ENCODE assay signal across 31 cellular contexts in the genomic region with DNA sequence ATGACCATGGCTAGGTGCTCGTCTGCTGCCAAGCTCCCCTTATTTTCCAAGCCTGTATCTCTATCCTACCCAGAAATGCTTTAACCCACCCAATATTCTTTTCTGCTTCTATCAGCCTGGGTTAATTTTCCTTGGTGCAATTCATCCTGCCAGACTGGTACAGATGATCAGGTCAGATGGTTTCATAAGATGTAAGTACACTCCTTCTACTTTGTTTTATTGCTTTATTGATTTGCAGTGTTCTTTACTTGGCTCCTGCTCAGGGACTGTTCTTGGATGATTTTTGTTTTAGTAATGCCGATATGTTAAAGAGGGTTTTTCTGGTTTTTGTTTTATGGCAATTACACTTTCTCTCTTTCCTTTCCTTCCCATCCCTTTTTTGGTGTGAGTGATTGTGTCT.
"Had no signal": no experiment of that assay in that cellular context is flagged by ENCODE, and none has a peak within 500 bp of the region (broad histone marks: within the 10 kb centered on the region; RNA-seq: fewer than 3 reads in every experiment).

No MANE protein-coding gene starts in this region.

- H3K36me3 ChIP-seq: breast epithelium, gastrocnemius medialis, neutrophil, ovary, prostate gland, suprapubic skin, tibial artery, uterus had no signal

- ATAC-seq: activated CD4-positive, CD25-positive, alpha-beta regulatory T cell treated with anti-CD3 and anti-CD28 coated beads, Interleukin-2, amount 50 U/mL, for 24 hours; activated T-helper 17 cell treated with anti-CD3 and anti-CD28 coated beads, Interleukin-2, amount 50 U/mL, for 72 hours; gastrocnemius medialis; left ventricle myocardium superior; naive thymus-derived CD8-positive, alpha-beta T cell; sciatic nerve; stimulated activated memory B cell treated with anti-CD40 and anti-IgM and Interleukin-4, amounts not matched to agents 10 μg/mL and 1 μg/mL and 100 μg/mL, for 72 hours; stimulated activated naive CD8-positive, alpha-beta T cell treated with anti-CD3 and anti-CD28 coated beads, Interleukin-15, amount 100 ng/mL, for 72 hours had no signal

- H3K27me3 ChIP-seq: breast epithelium, gastrocnemius medialis, ovary, tibial artery, uterus had no signal

- DNase-seq: activated CD4-positive, alpha-beta memory T cell treated with anti-CD3 and anti-CD28 coated beads, Interleukin-2, amount 10 ng/mL, durations not matched to agents 7 days and 5 days; activated CD8-positive, alpha-beta memory T cell treated with anti-CD3 and anti-CD28 coated beads, Interleukin-2, amount 50 U/mL, for 48 hours; activated gamma-delta T cell treated with Interleukin-2 at 50 U/mL for 16 hours; activated naive CD4-positive, alpha-beta T cell treated with anti-CD3 and anti-CD28 coated beads, Interleukin-2, amount 50 U/mL, for 16 hours; activated T-cell treated with anti-CD3 and anti-CD28 coated beads, Interleukin-2, amount 50 U/mL, for 24 hours; amniotic stem cell; effector CD8-positive, alpha-beta T cell; gastrocnemius medialis; glutamatergic neuron; islet precursor cell; left ventricle myocardium superior; naive thymus-derived CD8-positive, alpha-beta T cell; ovary; retina; stimulated activated CD4-positive, alpha-beta T cell treated with anti-CD3 and anti-CD28 coated beads, Interleukin-1b, Interleukin-23, amount 100 ng/mL, for 48 hours; stimulated activated CD4-positive, alpha-beta T cell treated with anti-CD3 and anti-CD28 coated beads, Interleukin-4, amount 100 ng/mL, for 4 hours; stimulated activated CD8-positive, alpha-beta memory T cell treated with anti-CD3 and anti-CD28 coated beads, Interleukin-4, amount 100 ng/mL, for 48 hours; stimulated activated naive CD8-positive, alpha-beta T cell treated with anti-CD3 and anti-CD28 coated beads, Interleukin-15, amount 100 ng/mL, for 72 hours; tibial artery; uterus had no signal

- H3K27ac Mint-ChIP-seq: activated CD4-positive, alpha-beta memory T cell treated with anti-CD3 and anti-CD28 coated beads, Interleukin-2, amount 10 ng/mL, durations not matched to agents 7 days and 5 days; activated CD4-positive, alpha-beta T cell treated with anti-CD3 and anti-CD28 coated beads, Interleukin-2, amount 10 ng/mL, durations not matched to agents 24 days and 14 days; activated T-cell treated with anti-CD3 and anti-CD28 coated beads, Interleukin-2, amount 50 U/mL, for 24 hours; activated T-helper 17 cell treated with anti-CD3 and anti-CD28 coated beads, Interleukin-2, amount 50 U/mL, for 72 hours; naive thymus-derived CD8-positive, alpha-beta T cell; stimulated activated memory B cell treated with anti-CD40 and anti-IgM and Interleukin-4, amounts not matched to agents 10 μg/mL and 1 μg/mL and 100 μg/mL, for 72 hours; stimulated activated naive CD8-positive, alpha-beta T cell treated with anti-CD3 and anti-CD28 coated beads, Interleukin-15, amount 100 ng/mL, for 72 hours had no signal

- H3K36me3 Mint-ChIP-seq: naive thymus-derived CD8-positive, alpha-beta T cell; stimulated activated memory B cell treated with anti-CD40 and anti-IgM and Interleukin-4, amounts not matched to agents 10 μg/mL and 1 μg/mL and 100 μg/mL, for 72 hours had no signal

- H3K4me3 ChIP-seq: breast epithelium, gastrocnemius medialis, ovary, prostate gland, skin epidermis, suprapubic skin, tibial artery, uterus had no signal

- H3K27ac ChIP-seq: breast epithelium, gastrocnemius medialis, neutrophil, ovary, prostate gland, skin epidermis, suprapubic skin, tibial artery, uterus had no signal

- H3K9me3 Mint-ChIP-seq: activated CD4-positive, alpha-beta memory T cell treated with anti-CD3 and anti-CD28 coated beads, Interleukin-2, amount 10 ng/mL, durations not matched to agents 7 days and 5 days; activated CD4-positive, alpha-beta T cell treated with anti-CD3 and anti-CD28 coated beads, Interleukin-2, amount 10 ng/mL, durations not matched to agents 24 days and 14 days; activated T-cell treated with anti-CD3 and anti-CD28 coated beads, Interleukin-2, amount 50 U/mL, for 24 hours; activated T-helper 17 cell treated with anti-CD3 and anti-CD28 coated beads, Interleukin-2, amount 50 U/mL, for 72 hours; central memory CD8-positive, alpha-beta T cell; naive thymus-derived CD8-positive, alpha-beta T cell; stimulated activated memory B cell treated with anti-CD40 and anti-IgM and Interleukin-4, amounts not matched to agents 10 μg/mL and 1 μg/mL and 100 μg/mL, for 72 hours; stimulated activated naive CD8-positive, alpha-beta T cell treated with anti-CD3 and anti-CD28 coated beads, Interleukin-15, amount 100 ng/mL, for 72 hours had no signal

- H3K27me3 Mint-ChIP-seq: activated CD4-positive, alpha-beta T cell treated with anti-CD3 and anti-CD28 coated beads, Interleukin-2, amount 10 ng/mL, durations not matched to agents 24 days and 14 days; activated T-cell treated with anti-CD3 and anti-CD28 coated beads, Interleukin-2, amount 50 U/mL, for 24 hours; central memory CD8-positive, alpha-beta T cell; stimulated activated memory B cell treated with anti-CD40 and anti-IgM and Interleukin-4, amounts not matched to agents 10 μg/mL and 1 μg/mL and 100 μg/mL, for 72 hours; stimulated activated naive CD8-positive, alpha-beta T cell treated with anti-CD3 and anti-CD28 coated beads, Interleukin-15, amount 100 ng/mL, for 72 hours had no signal

- H3K9me3 ChIP-seq: breast epithelium, gastrocnemius medialis, neutrophil, ovary, prostate gland, suprapubic skin, tibial artery, uterus had no signal

- H3K4me3 Mint-ChIP-seq: activated CD4-positive, alpha-beta memory T cell treated with anti-CD3 and anti-CD28 coated beads, Interleukin-2, amount 10 ng/mL, durations not matched to agents 7 days and 5 days; activated CD4-positive, alpha-beta T cell treated with anti-CD3 and anti-CD28 coated beads, Interleukin-2, amount 10 ng/mL, durations not matched to agents 24 days and 14 days; activated T-cell treated with anti-CD3 and anti-CD28 coated beads, Interleukin-2, amount 50 U/mL, for 24 hours; activated T-helper 17 cell treated with anti-CD3 and anti-CD28 coated beads, Interleukin-2, amount 50 U/mL, for 72 hours; central memory CD8-positive, alpha-beta T cell; stimulated activated memory B cell treated with anti-CD40 and anti-IgM and Interleukin-4, amounts not matched to agents 10 μg/mL and 1 μg/mL and 100 μg/mL, for 72 hours; stimulated activated naive CD8-positive, alpha-beta T cell treated with anti-CD3 and anti-CD28 coated beads, Interleukin-15, amount 100 ng/mL, for 72 hours had no signal

- H3K4me1 ChIP-seq: prostate gland had no signal
